1 cellular context compared by ENCODE assay signal in genomic region chr2:112026509-112026908, GRCh38.
TF ChIP-seq lines count a peak whose summit lies in the region.

No MANE protein-coding gene starts in this region.

TF ChIP-seq in K562, 482 proteins besides CTCF, POLR2A, EP300 and RAD21 (continued from another document and continues in another):
- TF ChIP-seq ZBTB12 (CRISPR knock-in tag; IDR thresholded peaks at IDR 0.05) = no peak
- no peak for TF ChIP-seq RFX5 (IDR thresholded peaks at IDR 0.05; ENCODE audit: low read depth, low read length)
- TF ChIP-seq ZFX (CRISPR knock-in tag; IDR thresholded peaks at IDR 0.05) = peak; percentile 58
- TF ChIP-seq KLF16 (IDR thresholded peaks at IDR 0.05) = 0 out of 2 replicates have a peak, but pooled peaks have one; percentile 5
- TF ChIP-seq ELF4 (CRISPR knock-in tag; IDR thresholded peaks at IDR 0.05) = no peak
- TF ChIP-seq KAT2B (IDR thresholded peaks at IDR 0.05; ENCODE audit: low read depth, low read length) = no peak
- peak; percentile 93 for TF ChIP-seq ETV1 (tag; conservative IDR thresholded peaks at IDR 0.05; ENCODE audit: low read depth)
- TF ChIP-seq HDAC3 (IDR thresholded peaks at IDR 0.05; ENCODE audit: borderline replicate concordance, partially characterized antibody) = peak; percentile 36
- no peak for TF ChIP-seq ZNF778 (CRISPR knock-in tag; IDR thresholded peaks at IDR 0.05)
- TF ChIP-seq RBBP5 (IDR thresholded peaks at IDR 0.05; ENCODE audit: borderline replicate concordance, insufficient read depth, low read length, poor library complexity, severe bottlenecking) = no peak
- TF ChIP-seq SMARCE1 (IDR thresholded peaks at IDR 0.05) = peak; percentile 78
- no peak for TF ChIP-seq HNRNPUL1 (IDR thresholded peaks at IDR 0.05; ENCODE audit: low read length)
- TF ChIP-seq NCOR1 (IDR thresholded peaks at IDR 0.05) = peak; percentile 60
- peak in 1 of 2 experiments; percentile 45; a peak in 1 of 4 replicates for TF ChIP-seq ARNT (IDR thresholded peaks at IDR 0.05)
- TF ChIP-seq PHF8 (IDR thresholded peaks at IDR 0.05; ENCODE audit: borderline replicate concordance, low read length) = no peak
- TF ChIP-seq ZNF354B (CRISPR knock-in tag; IDR thresholded peaks at IDR 0.05) = no peak
- TF ChIP-seq PBX2 (CRISPR knock-in tag; IDR thresholded peaks at IDR 0.05; ENCODE audit: low read depth) = no peak
- TF ChIP-seq PBX2 (tag; conservative IDR thresholded peaks at IDR 0.05; ENCODE audit: low read depth) = no peak
- TF ChIP-seq CBX5 (IDR thresholded peaks at IDR 0.05; ENCODE audit: borderline replicate concordance, low read depth) = no peak
- TF ChIP-seq SMARCC2 (IDR thresholded peaks at IDR 0.05; ENCODE audit: low read depth) = 0 out of 2 replicates have a peak, but pooled peaks have one; percentile 61
- TF ChIP-seq ZNF592 (IDR thresholded peaks at IDR 0.05) = peak; percentile 59
- TF ChIP-seq PKNOX1 (IDR thresholded peaks at IDR 0.05) = no peak; the same call in 1 of the 2 replicates
- TF ChIP-seq GATAD2A (IDR thresholded peaks at IDR 0.05) = 0 out of 2 replicates have a peak, but pooled peaks have one; percentile 10
- TF ChIP-seq NFIC (IDR thresholded peaks at IDR 0.05) = peak; percentile 98
- no peak for TF ChIP-seq E2F5 (CRISPR knock-in tag; IDR thresholded peaks at IDR 0.05)
- no peak for TF ChIP-seq SIN3B (IDR thresholded peaks at IDR 0.05; ENCODE audit: low read depth)
- TF ChIP-seq CREB1 (IDR thresholded peaks at IDR 0.05) = no peak
- TF ChIP-seq CREB1 (CRISPR knock-in tag; IDR thresholded peaks at IDR 0.05) = no peak
- TF ChIP-seq SRSF7 (optimal IDR thresholded peaks at IDR 0.05; ENCODE audit: low read depth, low read length) = no peak
- no peak for TF ChIP-seq USF1 (CRISPR knock-in tag; IDR thresholded peaks at IDR 0.05)
- TF ChIP-seq MYC (IDR thresholded peaks at IDR 0.05; ENCODE audit: low read depth, low read length) = peak; percentile 30; the same call in 1 of the 2 replicates
- TF ChIP-seq MYC (CRISPR knock-in tag; IDR thresholded peaks at IDR 0.05; ENCODE audit: borderline replicate concordance, low read depth) = no peak
- TF ChIP-seq MCM7 (IDR thresholded peaks at IDR 0.05) = no peak
- TF ChIP-seq ATF3 (IDR thresholded peaks at IDR 0.05) = 0 out of 2 replicates have a peak, but pooled peaks have one; percentile 13
- no peak for TF ChIP-seq ATF3 (CRISPR knock-in tag; conservative IDR thresholded peaks at IDR 0.05)
- TF ChIP-seq STAG1 (CRISPR knock-in tag; IDR thresholded peaks at IDR 0.05; ENCODE audit: borderline replicate concordance) = no peak
- TF ChIP-seq RNF2 (IDR thresholded peaks at IDR 0.05) = no peak
- no peak for TF ChIP-seq GTF2A2 (tag; IDR thresholded peaks at IDR 0.05)
- TF ChIP-seq CTBP1 (IDR thresholded peaks at IDR 0.05; ENCODE audit: borderline replicate concordance) = peak; percentile 72; the same call in 1 of the 2 replicates
- TF ChIP-seq PRPF4 (IDR thresholded peaks at IDR 0.05; ENCODE audit: insufficient read depth, low read depth, low read length, poor library complexity, severe bottlenecking) = no peak
- TF ChIP-seq FOXM1 (IDR thresholded peaks at IDR 0.05; ENCODE audit: low read depth) = peak; percentile 42; the same call in 1 of the 2 replicates
- TF ChIP-seq FOXM1 (CRISPR knock-in tag; IDR thresholded peaks at IDR 0.05; ENCODE audit: low read depth) = no peak
- no peak for TF ChIP-seq TAF9B (IDR thresholded peaks at IDR 0.05; ENCODE audit: partially characterized antibody)
- no peak for TF ChIP-seq HMG20A (CRISPR knock-in tag; conservative IDR thresholded peaks at IDR 0.05)
- no peak for TF ChIP-seq ILK (tag; IDR thresholded peaks at IDR 0.05; ENCODE audit: borderline replicate concordance, low read depth)
- peak; percentile 49 for TF ChIP-seq CCNT2 (IDR thresholded peaks at IDR 0.05; ENCODE audit: borderline replicate concordance, extremely low read depth, insufficient read length, low read depth, low read length)
- TF ChIP-seq TEAD4 (IDR thresholded peaks at IDR 0.05; ENCODE audit: low read length) = peak; percentile 88
- TF ChIP-seq TEAD4 (CRISPR knock-in tag; IDR thresholded peaks at IDR 0.05; ENCODE audit: borderline replicate concordance) = no peak
- TF ChIP-seq ETV5 (CRISPR knock-in tag; IDR thresholded peaks at IDR 0.05; ENCODE audit: low read depth) = peak; percentile 51; the same call in 1 of the 2 replicates
- TF ChIP-seq NONO (IDR thresholded peaks at IDR 0.05; ENCODE audit: low read depth in 2 of 2, low read length in 1 of 2) = no peak
- TF ChIP-seq GTF2E2 (tag; IDR thresholded peaks at IDR 0.05) = no peak
- TF ChIP-seq KAT7 (CRISPR knock-in tag; IDR thresholded peaks at IDR 0.05; ENCODE audit: borderline replicate concordance) = no peak
- TF ChIP-seq U2AF2 (optimal IDR thresholded peaks at IDR 0.05; ENCODE audit: low read depth, low read length) = no peak
- 0 out of 2 replicates have a peak, but pooled peaks have one; percentile 26 for TF ChIP-seq HES1 (IDR thresholded peaks at IDR 0.05; ENCODE audit: low read depth)
- no peak for TF ChIP-seq PYGO2 (tag; IDR thresholded peaks at IDR 0.05)
- TF ChIP-seq GATAD2B (IDR thresholded peaks at IDR 0.05; ENCODE audit: borderline replicate concordance) = peak; percentile 72; the same call in 1 of the 2 replicates
- TF ChIP-seq CEBPB (tag; IDR thresholded peaks at IDR 0.05) = no peak
- no peak for TF ChIP-seq ZNF134 (CRISPR knock-in tag; conservative IDR thresholded peaks at IDR 0.05)
- TF ChIP-seq PML (IDR thresholded peaks at IDR 0.05; ENCODE audit: low read length) = peak; percentile 68
- peak; percentile 29; the same call in 1 of the 2 replicates for TF ChIP-seq GABPA (tag; conservative IDR thresholded peaks at IDR 0.05; ENCODE audit: low read depth)
- TF ChIP-seq MYNN (IDR thresholded peaks at IDR 0.05) = 0 out of 2 replicates have a peak, but pooled peaks have one; percentile 43
- no peak for TF ChIP-seq MYNN (CRISPR knock-in tag; IDR thresholded peaks at IDR 0.05)
- TF ChIP-seq RCOR1 (IDR thresholded peaks at IDR 0.05; ENCODE audit: borderline replicate concordance in 1 of 2, low read depth in 2 of 2, low read length in 2 of 2) = peak in 1 of 2 experiments; percentile 76; a peak in 1 of 4 replicates
